In the genomic region with DNA sequence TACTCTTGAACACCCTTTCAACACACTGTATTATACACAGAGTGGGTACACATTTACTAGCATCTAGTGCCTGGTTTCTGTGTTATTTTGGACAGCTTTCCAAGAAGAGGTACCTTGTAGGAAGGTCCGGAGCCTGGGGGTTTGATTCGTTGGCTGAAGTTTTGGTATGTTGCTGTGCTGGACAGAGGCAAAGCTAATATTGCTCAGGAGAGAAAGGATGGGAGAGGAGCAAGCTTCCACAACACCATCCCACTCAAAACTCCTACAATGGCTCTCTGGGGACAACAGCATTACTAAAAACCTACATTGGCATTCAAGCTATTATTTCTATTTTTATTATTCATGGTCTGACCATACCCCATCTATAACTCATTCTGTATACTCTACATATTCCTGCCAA, we compare ENCODE assay signal across 1 cellular context.
TF ChIP-seq lines count a peak whose summit lies in the region.

No MANE protein-coding gene starts in this region.

TF ChIP-seq in neural cell, 6 proteins besides CTCF, POLR2A, EP300 and RAD21 (continued from another document):
- TF ChIP-seq, protein P1, sequence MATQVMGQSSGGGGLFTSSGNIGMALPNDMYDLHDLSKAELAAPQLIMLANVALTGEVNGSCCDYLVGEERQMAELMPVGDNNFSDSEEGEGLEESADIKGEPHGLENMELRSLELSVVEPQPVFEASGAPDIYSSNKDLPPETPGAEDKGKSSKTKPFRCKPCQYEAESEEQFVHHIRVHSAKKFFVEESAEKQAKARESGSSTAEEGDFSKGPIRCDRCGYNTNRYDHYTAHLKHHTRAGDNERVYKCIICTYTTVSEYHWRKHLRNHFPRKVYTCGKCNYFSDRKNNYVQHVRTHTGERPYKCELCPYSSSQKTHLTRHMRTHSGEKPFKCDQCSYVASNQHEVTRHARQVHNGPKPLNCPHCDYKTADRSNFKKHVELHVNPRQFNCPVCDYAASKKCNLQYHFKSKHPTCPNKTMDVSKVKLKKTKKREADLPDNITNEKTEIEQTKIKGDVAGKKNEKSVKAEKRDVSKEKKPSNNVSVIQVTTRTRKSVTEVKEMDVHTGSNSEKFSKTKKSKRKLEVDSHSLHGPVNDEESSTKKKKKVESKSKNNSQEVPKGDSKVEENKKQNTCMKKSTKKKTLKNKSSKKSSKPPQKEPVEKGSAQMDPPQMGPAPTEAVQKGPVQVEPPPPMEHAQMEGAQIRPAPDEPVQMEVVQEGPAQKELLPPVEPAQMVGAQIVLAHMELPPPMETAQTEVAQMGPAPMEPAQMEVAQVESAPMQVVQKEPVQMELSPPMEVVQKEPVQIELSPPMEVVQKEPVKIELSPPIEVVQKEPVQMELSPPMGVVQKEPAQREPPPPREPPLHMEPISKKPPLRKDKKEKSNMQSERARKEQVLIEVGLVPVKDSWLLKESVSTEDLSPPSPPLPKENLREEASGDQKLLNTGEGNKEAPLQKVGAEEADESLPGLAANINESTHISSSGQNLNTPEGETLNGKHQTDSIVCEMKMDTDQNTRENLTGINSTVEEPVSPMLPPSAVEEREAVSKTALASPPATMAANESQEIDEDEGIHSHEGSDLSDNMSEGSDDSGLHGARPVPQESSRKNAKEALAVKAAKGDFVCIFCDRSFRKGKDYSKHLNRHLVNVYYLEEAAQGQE (IDR thresholded peaks at IDR 0.05; ENCODE audit: borderline replicate concordance) = no peak
- TF ChIP-seq SMC3 (conservative IDR thresholded peaks at IDR 0.05; ENCODE audit: poor library complexity) (no peak), EZH2 (IDR thresholded peaks at IDR 0.05; ENCODE audit: borderline replicate concordance, insufficient read depth, low read length, poor library complexity, severe bottlenecking) (no peak), MXI1 (conservative IDR thresholded peaks at IDR 0.05; ENCODE audit: poor library complexity, severe bottlenecking) (no peak)
